ENCODE assay signal across 8 cellular contexts in the genomic region with DNA sequence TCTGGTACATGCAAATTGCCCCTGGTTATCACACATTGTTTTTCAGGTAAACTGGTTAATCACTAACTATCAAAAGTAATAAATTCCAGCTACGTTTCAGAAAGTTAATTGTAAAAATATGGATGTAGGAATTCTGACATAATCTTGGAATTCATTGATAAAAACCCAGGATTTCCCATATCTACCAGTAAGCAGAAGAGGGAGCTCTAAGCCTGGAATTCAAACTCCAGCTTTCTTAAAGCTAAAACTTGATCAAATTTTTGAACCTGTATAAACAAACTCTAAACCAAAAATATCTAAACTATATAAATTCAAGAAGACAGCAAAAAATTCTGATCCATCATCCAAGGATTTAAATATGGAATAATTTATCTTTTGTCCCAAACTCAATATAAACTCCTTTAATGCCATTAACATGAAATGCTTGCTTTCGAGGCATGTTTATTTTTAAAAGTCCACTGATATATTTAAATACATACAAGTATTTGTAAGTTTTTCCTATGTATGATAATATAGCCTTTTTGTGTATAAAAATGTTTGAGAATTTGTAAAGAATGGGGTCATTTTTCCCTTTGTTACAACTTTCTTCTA.
DNase-seq lines count a peak whose midpoint lies in the region; ATAC-seq, FAIRE-seq and TF ChIP-seq lines count a peak whose summit lies in the region.

No MANE protein-coding gene starts in this region.

- no peak for ATAC-seq in GM18519 (IDR thresholded peaks at IDR 0.05; ENCODE audit: low FRiP score, unreplicated experiment)

- H3K27me3 Mint-ChIP-seq in osteocyte (ENCODE audit: unreplicated experiment), result no peaks in the 10 kb centered on the region

- no peaks in the 10 kb centered on the region for H3K9me3 Mint-ChIP-seq in osteocyte (ENCODE audit: unreplicated experiment)

- no peak overlapping the region for H3K4me3 Mint-ChIP-seq in osteocyte (ENCODE audit: unreplicated experiment)

- FAIRE-seq in colon (lab: Jason Lieb, UNC), result peak; percentile 58

- peak overlapping the region; percentile 29 for H3K27ac Mint-ChIP-seq in osteocyte (ENCODE audit: unreplicated experiment)

- H3K4me1 Mint-ChIP-seq in osteocyte (ENCODE audit: unreplicated experiment), result peaks cover 34% of the 10 kb centered on the region

- DNase-seq in EL (peak; percentile 31), NCI-H2029 treated with DMSO at 0.1 percent for 48 hours (lab: John Stamatoyannopoulos, UW) (peak; percentile 61), osteocyte (ENCODE audit: extremely low spot score, unreplicated experiment) (no peak), SKM-1 (lab: John Stamatoyannopoulos, UW; ENCODE audit: unreplicated experiment) (no peak), activated T-cell treated with anti-CD3 and anti-CD28 coated beads for 4 hours (no peak), H4 (ENCODE audit: low spot score) (no peak)

- TF ChIP-seq CTCF in osteocyte (IDR thresholded peaks at IDR 0.05), result peak; percentile 83

- H3K36me3 Mint-ChIP-seq in osteocyte (ENCODE audit: unreplicated experiment), result no peaks in the 10 kb centered on the region

Comparison
In these comparisons a context has a peak if more than half of its experiments do, and no peak if none do; other contexts are left out.
1. DNase-seq: peak in EL (single experiment) and NCI-H2029 treated with DMSO at 0.1 percent for 48 hours (single experiment); none in osteocyte (single experiment), SKM-1 (single experiment), activated T-cell treated with anti-CD3 and anti-CD28 coated beads for 4 hours (single experiment) and H4 (single experiment).